2 cellular contexts compared by ENCODE assay signal in the genomic region with DNA sequence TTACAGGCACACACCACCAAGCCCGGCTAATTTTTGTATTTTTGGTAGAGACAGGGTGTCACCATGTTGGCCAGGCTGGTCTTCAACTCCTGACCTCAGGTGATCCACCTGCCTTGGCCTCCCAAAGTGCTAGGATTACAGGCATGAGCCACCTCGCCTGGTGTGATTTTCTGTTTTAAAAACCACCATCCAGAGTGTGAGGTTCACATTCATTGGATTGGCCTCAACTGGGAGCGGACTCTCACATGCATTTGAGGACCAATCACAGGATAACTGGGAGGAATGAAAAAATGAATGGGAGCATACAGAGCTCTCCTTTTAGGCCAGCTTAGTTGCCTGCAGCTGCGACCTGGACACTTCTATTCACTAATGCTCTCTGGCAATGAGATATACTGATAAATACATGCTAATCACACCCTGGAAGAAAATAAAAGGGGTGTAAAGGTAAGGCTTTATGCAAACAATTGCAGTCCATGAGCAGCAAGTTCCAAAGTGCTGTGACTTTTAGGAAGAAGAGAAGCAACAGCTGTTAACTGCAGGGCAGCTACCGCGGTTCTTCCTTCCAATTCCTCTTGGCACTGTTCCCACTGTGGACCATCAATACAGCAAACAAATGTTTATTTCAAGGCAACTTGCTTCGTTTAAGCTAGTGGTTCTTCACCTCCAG.
TF ChIP-seq lines count a peak whose summit lies in the region.

No MANE protein-coding gene starts in this region.

TF ChIP-seq in HCT116, 20 proteins besides CTCF, POLR2A, EP300 and RAD21:
- no peak for TF ChIP-seq EZH2phosphoT487 (IDR thresholded peaks at IDR 0.05; ENCODE audit: borderline replicate concordance)
- no peak for TF ChIP-seq ZNF274 (IDR thresholded peaks at IDR 0.05; ENCODE audit: low read depth, low read length)
- no peak for TF ChIP-seq CBX3 (IDR thresholded peaks at IDR 0.05; ENCODE audit: low read depth)
- TF ChIP-seq SRF (IDR thresholded peaks at IDR 0.05; ENCODE audit: low read depth): no peak
- no peak for TF ChIP-seq ELF1 (IDR thresholded peaks at IDR 0.05; ENCODE audit: borderline replicate concordance, low read depth)
TF ChIP-seq in HCT116: peak in this region for 0.

TF ChIP-seq in HepG2, 621 proteins besides CTCF, POLR2A, EP300 and RAD21 (continues in another document):
- TF ChIP-seq TEAD3 (CRISPR knock-in tag; optimal IDR thresholded peaks at IDR 0.05; ENCODE audit: borderline replicate concordance) (peak; percentile 62), KLF9 (CRISPR knock-in tag; IDR thresholded peaks at IDR 0.05; ENCODE audit: low read depth) (0 out of 2 replicates have a peak, but pooled peaks have one; percentile 58), ZBTB1 (CRISPR knock-in tag; IDR thresholded peaks at IDR 0.05; ENCODE audit: borderline replicate concordance) (no peak), ZNF510 (CRISPR knock-in tag; IDR thresholded peaks at IDR 0.05; ENCODE audit: low read depth) (no peak), NFYC (CRISPR knock-in tag; IDR thresholded peaks at IDR 0.05) (peak; percentile 60), ZNF619 (CRISPR knock-in tag; IDR thresholded peaks at IDR 0.05) (0 out of 2 replicates have a peak, but pooled peaks have one; percentile 61), SNAI1 (CRISPR knock-in tag; IDR thresholded peaks at IDR 0.05; ENCODE audit: borderline replicate concordance) (peak; percentile 85; the same call in 1 of the 2 replicates), ZNF670 (CRISPR knock-in tag; IDR thresholded peaks at IDR 0.05; ENCODE audit: borderline replicate concordance) (no peak), FOXP1 (IDR thresholded peaks at IDR 0.05) (no peak), FOXP1 (CRISPR knock-in tag; IDR thresholded peaks at IDR 0.05) (peak; percentile 21; the same call in 1 of the 2 replicates), RBM39 (IDR thresholded peaks at IDR 0.05; ENCODE audit: low read depth, low read length, poor library complexity, severe bottlenecking) (no peak), ZNF781 (CRISPR knock-in tag; IDR thresholded peaks at IDR 0.05; ENCODE audit: borderline replicate concordance, not compliant biosample characterization) (peak; percentile 62), ZNF660 (CRISPR knock-in tag; IDR thresholded peaks at IDR 0.05; ENCODE audit: borderline replicate concordance, low read depth) (no peak), SRSF9 (IDR thresholded peaks at IDR 0.05; ENCODE audit: borderline replicate concordance, insufficient read depth, low read depth, low read length, poor library complexity, severe bottlenecking) (no peak), ZNF501 (CRISPR knock-in tag; IDR thresholded peaks at IDR 0.05) (no peak; the same call in 1 of the 2 replicates), ZNF792 (CRISPR knock-in tag; IDR thresholded peaks at IDR 0.05) (no peak), RELA (CRISPR knock-in tag; IDR thresholded peaks at IDR 0.05) (no peak), CCDC6 (CRISPR knock-in tag; IDR thresholded peaks at IDR 0.05) (peak; percentile 10; the same call in 1 of the 2 replicates), ZNF768 (CRISPR knock-in tag; IDR thresholded peaks at IDR 0.05) (no peak), ESRRA (CRISPR knock-in tag; IDR thresholded peaks at IDR 0.05; ENCODE audit: low read depth) (peak; percentile 51), ZNF30 (CRISPR knock-in tag; IDR thresholded peaks at IDR 0.05) (no peak), ZMAT3 (CRISPR knock-in tag; conservative IDR thresholded peaks at IDR 0.05) (0 out of 2 replicates have a peak, but pooled peaks have one; percentile 13)
- TF ChIP-seq, protein P1, sequence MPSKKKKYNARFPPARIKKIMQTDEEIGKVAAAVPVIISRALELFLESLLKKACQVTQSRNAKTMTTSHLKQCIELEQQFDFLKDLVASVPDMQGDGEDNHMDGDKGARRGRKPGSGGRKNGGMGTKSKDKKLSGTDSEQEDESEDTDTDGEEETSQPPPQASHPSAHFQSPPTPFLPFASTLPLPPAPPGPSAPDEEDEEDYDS (CRISPR knock-in tag; IDR thresholded peaks at IDR 0.05): peak; percentile 60
- TF ChIP-seq, protein P2, sequence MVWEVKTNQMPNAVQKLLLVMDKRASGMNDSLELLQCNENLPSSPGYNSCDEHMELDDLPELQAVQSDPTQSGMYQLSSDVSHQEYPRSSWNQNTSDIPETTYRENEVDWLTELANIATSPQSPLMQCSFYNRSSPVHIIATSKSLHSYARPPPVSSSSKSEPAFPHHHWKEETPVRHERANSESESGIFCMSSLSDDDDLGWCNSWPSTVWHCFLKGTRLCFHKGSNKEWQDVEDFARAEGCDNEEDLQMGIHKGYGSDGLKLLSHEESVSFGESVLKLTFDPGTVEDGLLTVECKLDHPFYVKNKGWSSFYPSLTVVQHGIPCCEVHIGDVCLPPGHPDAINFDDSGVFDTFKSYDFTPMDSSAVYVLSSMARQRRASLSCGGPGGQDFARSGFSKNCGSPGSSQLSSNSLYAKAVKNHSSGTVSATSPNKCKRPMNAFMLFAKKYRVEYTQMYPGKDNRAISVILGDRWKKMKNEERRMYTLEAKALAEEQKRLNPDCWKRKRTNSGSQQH (CRISPR knock-in tag; IDR thresholded peaks at IDR 0.05; ENCODE audit: low read depth): 0 out of 2 replicates have a peak, but pooled peaks have one; percentile 46
- TF ChIP-seq, protein P3, sequence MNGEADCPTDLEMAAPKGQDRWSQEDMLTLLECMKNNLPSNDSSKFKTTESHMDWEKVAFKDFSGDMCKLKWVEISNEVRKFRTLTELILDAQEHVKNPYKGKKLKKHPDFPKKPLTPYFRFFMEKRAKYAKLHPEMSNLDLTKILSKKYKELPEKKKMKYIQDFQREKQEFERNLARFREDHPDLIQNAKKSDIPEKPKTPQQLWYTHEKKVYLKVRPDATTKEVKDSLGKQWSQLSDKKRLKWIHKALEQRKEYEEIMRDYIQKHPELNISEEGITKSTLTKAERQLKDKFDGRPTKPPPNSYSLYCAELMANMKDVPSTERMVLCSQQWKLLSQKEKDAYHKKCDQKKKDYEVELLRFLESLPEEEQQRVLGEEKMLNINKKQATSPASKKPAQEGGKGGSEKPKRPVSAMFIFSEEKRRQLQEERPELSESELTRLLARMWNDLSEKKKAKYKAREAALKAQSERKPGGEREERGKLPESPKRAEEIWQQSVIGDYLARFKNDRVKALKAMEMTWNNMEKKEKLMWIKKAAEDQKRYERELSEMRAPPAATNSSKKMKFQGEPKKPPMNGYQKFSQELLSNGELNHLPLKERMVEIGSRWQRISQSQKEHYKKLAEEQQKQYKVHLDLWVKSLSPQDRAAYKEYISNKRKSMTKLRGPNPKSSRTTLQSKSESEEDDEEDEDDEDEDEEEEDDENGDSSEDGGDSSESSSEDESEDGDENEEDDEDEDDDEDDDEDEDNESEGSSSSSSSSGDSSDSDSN (CRISPR knock-in tag; IDR thresholded peaks at IDR 0.05): peak; percentile 54
- TF ChIP-seq, protein P4, sequence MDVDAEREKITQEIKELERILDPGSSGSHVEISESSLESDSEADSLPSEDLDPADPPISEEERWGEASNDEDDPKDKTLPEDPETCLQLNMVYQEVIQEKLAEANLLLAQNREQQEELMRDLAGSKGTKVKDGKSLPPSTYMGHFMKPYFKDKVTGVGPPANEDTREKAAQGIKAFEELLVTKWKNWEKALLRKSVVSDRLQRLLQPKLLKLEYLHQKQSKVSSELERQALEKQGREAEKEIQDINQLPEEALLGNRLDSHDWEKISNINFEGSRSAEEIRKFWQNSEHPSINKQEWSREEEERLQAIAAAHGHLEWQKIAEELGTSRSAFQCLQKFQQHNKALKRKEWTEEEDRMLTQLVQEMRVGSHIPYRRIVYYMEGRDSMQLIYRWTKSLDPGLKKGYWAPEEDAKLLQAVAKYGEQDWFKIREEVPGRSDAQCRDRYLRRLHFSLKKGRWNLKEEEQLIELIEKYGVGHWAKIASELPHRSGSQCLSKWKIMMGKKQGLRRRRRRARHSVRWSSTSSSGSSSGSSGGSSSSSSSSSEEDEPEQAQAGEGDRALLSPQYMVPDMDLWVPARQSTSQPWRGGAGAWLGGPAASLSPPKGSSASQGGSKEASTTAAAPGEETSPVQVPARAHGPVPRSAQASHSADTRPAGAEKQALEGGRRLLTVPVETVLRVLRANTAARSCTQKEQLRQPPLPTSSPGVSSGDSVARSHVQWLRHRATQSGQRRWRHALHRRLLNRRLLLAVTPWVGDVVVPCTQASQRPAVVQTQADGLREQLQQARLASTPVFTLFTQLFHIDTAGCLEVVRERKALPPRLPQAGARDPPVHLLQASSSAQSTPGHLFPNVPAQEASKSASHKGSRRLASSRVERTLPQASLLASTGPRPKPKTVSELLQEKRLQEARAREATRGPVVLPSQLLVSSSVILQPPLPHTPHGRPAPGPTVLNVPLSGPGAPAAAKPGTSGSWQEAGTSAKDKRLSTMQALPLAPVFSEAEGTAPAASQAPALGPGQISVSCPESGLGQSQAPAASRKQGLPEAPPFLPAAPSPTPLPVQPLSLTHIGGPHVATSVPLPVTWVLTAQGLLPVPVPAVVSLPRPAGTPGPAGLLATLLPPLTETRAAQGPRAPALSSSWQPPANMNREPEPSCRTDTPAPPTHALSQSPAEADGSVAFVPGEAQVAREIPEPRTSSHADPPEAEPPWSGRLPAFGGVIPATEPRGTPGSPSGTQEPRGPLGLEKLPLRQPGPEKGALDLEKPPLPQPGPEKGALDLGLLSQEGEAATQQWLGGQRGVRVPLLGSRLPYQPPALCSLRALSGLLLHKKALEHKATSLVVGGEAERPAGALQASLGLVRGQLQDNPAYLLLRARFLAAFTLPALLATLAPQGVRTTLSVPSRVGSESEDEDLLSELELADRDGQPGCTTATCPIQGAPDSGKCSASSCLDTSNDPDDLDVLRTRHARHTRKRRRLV (CRISPR knock-in tag; IDR thresholded peaks at IDR 0.05): 0 out of 2 replicates have a peak, but pooled peaks have one; percentile 15
- TF ChIP-seq, protein P5, sequence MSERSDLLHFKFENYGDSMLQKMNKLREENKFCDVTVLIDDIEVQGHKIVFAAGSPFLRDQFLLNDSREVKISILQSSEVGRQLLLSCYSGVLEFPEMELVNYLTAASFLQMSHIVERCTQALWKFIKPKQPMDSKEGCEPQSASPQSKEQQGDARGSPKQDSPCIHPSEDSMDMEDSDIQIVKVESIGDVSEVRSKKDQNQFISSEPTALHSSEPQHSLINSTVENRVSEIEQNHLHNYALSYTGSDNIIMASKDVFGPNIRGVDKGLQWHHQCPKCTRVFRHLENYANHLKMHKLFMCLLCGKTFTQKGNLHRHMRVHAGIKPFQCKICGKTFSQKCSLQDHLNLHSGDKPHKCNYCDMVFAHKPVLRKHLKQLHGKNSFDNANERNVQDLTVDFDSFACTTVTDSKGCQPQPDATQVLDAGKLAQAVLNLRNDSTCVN (CRISPR knock-in tag; IDR thresholded peaks at IDR 0.05; ENCODE audit: borderline replicate concordance): 0 out of 2 replicates have a peak, but pooled peaks have one; percentile 33
- TF ChIP-seq, protein P6, sequence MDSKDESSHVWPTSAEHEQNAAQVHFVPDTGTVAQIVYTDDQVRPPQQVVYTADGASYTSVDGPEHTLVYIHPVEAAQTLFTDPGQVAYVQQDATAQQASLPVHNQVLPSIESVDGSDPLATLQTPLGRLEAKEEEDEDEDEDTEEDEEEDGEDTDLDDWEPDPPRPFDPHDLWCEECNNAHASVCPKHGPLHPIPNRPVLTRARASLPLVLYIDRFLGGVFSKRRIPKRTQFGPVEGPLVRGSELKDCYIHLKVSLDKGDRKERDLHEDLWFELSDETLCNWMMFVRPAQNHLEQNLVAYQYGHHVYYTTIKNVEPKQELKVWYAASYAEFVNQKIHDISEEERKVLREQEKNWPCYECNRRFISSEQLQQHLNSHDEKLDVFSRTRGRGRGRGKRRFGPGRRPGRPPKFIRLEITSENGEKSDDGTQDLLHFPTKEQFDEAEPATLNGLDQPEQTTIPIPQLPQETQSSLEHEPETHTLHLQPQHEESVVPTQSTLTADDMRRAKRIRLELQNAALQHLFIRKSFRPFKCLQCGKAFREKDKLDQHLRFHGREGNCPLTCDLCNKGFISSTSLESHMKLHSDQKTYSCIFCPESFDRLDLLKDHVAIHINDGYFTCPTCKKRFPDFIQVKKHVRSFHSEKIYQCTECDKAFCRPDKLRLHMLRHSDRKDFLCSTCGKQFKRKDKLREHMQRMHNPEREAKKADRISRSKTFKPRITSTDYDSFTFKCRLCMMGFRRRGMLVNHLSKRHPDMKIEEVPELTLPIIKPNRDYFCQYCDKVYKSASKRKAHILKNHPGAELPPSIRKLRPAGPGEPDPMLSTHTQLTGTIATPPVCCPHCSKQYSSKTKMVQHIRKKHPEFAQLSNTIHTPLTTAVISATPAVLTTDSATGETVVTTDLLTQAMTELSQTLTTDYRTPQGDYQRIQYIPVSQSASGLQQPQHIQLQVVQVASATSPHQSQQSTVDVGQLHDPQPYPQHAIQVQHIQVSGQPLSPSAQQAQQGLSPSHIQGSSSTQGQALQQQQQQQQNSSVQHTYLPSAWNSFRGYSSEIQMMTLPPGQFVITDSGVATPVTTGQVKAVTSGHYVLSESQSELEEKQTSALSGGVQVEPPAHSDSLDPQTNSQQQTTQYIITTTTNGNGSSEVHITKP (CRISPR knock-in tag; IDR thresholded peaks at IDR 0.05; ENCODE audit: low read depth): 0 out of 2 replicates have a peak, but pooled peaks have one; percentile 19
- TF ChIP-seq, protein P7, sequence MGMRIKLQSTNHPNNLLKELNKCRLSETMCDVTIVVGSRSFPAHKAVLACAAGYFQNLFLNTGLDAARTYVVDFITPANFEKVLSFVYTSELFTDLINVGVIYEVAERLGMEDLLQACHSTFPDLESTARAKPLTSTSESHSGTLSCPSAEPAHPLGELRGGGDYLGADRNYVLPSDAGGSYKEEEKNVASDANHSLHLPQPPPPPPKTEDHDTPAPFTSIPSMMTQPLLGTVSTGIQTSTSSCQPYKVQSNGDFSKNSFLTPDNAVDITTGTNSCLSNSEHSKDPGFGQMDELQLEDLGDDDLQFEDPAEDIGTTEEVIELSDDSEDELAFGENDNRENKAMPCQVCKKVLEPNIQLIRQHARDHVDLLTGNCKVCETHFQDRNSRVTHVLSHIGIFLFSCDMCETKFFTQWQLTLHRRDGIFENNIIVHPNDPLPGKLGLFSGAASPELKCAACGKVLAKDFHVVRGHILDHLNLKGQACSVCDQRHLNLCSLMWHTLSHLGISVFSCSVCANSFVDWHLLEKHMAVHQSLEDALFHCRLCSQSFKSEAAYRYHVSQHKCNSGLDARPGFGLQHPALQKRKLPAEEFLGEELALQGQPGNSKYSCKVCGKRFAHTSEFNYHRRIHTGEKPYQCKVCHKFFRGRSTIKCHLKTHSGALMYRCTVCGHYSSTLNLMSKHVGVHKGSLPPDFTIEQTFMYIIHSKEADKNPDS (CRISPR knock-in tag; IDR thresholded peaks at IDR 0.05): 0 out of 2 replicates have a peak, but pooled peaks have one; percentile 8
- TF ChIP-seq, protein P8, sequence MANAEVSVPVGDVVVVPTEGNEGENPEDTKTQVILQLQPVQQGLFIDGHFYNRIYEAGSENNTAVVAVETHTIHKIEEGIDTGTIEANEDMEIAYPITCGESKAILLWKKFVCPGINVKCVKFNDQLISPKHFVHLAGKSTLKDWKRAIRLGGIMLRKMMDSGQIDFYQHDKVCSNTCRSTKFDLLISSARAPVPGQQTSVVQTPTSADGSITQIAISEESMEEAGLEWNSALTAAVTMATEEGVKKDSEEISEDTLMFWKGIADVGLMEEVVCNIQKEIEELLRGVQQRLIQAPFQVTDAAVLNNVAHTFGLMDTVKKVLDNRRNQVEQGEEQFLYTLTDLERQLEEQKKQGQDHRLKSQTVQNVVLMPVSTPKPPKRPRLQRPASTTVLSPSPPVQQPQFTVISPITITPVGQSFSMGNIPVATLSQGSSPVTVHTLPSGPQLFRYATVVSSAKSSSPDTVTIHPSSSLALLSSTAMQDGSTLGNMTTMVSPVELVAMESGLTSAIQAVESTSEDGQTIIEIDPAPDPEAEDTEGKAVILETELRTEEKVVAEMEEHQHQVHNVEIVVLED (CRISPR knock-in tag; IDR thresholded peaks at IDR 0.05; ENCODE audit: borderline replicate concordance): 0 out of 2 replicates have a peak, but pooled peaks have one; percentile 14
